Comparison of ENCODE assay signal across 1 cellular context in genomic region chr17:75456417-75457046, GRCh38.
A peak's percentile ranks its signal among the peaks of the same experiment; 100 is the strongest.
TF ChIP-seq lines count a peak whose summit lies in the region.

TSS of gene TMEM94 (plus strand) at chr17:75456635. CDS start at chr17:75471906, 15,271 bp downstream.

TF ChIP-seq in HepG2, 621 proteins besides CTCF, POLR2A, EP300 and RAD21 (continued from another document):
- TF ChIP-seq, protein P1, sequence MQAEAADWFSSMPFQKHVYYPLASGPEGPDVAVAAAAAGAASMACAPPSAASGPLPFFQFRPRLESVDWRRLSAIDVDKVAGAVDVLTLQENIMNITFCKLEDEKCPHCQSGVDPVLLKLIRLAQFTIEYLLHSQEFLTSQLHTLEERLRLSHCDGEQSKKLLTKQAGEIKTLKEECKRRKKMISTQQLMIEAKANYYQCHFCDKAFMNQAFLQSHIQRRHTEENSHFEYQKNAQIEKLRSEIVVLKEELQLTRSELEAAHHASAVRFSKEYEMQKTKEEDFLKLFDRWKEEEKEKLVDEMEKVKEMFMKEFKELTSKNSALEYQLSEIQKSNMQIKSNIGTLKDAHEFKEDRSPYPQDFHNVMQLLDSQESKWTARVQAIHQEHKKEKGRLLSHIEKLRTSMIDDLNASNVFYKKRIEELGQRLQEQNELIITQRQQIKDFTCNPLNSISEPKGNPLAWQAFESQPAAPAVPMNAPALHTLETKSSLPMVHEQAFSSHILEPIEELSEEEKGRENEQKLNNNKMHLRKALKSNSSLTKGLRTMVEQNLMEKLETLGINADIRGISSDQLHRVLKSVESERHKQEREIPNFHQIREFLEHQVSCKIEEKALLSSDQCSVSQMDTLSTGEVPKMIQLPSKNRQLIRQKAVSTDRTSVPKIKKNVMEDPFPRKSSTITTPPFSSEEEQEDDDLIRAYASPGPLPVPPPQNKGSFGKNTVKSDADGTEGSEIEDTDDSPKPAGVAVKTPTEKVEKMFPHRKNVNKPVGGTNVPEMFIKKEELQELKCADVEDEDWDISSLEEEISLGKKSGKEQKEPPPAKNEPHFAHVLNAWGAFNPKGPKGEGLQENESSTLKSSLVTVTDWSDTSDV (CRISPR knock-in tag; IDR thresholded peaks at IDR 0.05) = no peak
- TF ChIP-seq RELA (CRISPR knock-in tag; IDR thresholded peaks at IDR 0.05) (no peak), CENPX (CRISPR knock-in tag; IDR thresholded peaks at IDR 0.05) (no peak), KDM3A (CRISPR knock-in tag; IDR thresholded peaks at IDR 0.05; ENCODE audit: low read depth) (peak; percentile 69), SRY (CRISPR knock-in tag; IDR thresholded peaks at IDR 0.05) (no peak; the same call in 1 of the 2 replicates), ZNF343 (CRISPR knock-in tag; IDR thresholded peaks at IDR 0.05) (peak; percentile 82), ZNF30 (CRISPR knock-in tag; IDR thresholded peaks at IDR 0.05) (no peak), MIXL1 (CRISPR knock-in tag; IDR thresholded peaks at IDR 0.05) (peak; percentile 64; the same call in 1 of the 2 replicates), MEIS2 (CRISPR knock-in tag; IDR thresholded peaks at IDR 0.05) (peak; percentile 78; the same call in 1 of the 2 replicates), JUNB (CRISPR knock-in tag; IDR thresholded peaks at IDR 0.05; ENCODE audit: borderline replicate concordance) (no peak), MXD1 (CRISPR knock-in tag; IDR thresholded peaks at IDR 0.05) (peak; percentile 55; the same call in 1 of the 2 replicates), ZNF160 (CRISPR knock-in tag; IDR thresholded peaks at IDR 0.05) (no peak; the same call in 1 of the 2 replicates), NPAS2 (CRISPR knock-in tag; IDR thresholded peaks at IDR 0.05; ENCODE audit: borderline replicate concordance) (no peak; the same call in 1 of the 2 replicates), KAT2B (IDR thresholded peaks at IDR 0.05; ENCODE audit: borderline replicate concordance, low read depth, low read length) (no peak), PHF5A (CRISPR knock-in tag; IDR thresholded peaks at IDR 0.05; ENCODE audit: low read depth, unreplicated experiment) (peak; percentile 60), RFX5 (IDR thresholded peaks at IDR 0.05; ENCODE audit: low read depth, low read length) (no peak; the same call in 1 of the 2 replicates), ZBTB8A (CRISPR knock-in tag; IDR thresholded peaks at IDR 0.05; ENCODE audit: borderline replicate concordance, low read depth) (peak; percentile 59; the same call in 1 of the 2 replicates), ZNF775 (CRISPR knock-in tag; IDR thresholded peaks at IDR 0.05; ENCODE audit: borderline replicate concordance) (peak; percentile 48; the same call in 1 of the 2 replicates), RFX1 (IDR thresholded peaks at IDR 0.05) (no peak), HNF1B (CRISPR knock-in tag; IDR thresholded peaks at IDR 0.05) (peak; percentile 89; the same call in 1 of the 2 replicates), DMAP1 (CRISPR knock-in tag; IDR thresholded peaks at IDR 0.05) (0 out of 2 replicates have a peak, but pooled peaks have one; percentile 40), KLF15 (CRISPR knock-in tag; IDR thresholded peaks at IDR 0.05; ENCODE audit: borderline replicate concordance) (peak; percentile 80; the same call in 1 of the 2 replicates), GPN1 (CRISPR knock-in tag; IDR thresholded peaks at IDR 0.05; ENCODE audit: borderline replicate concordance) (no peak), ZNF766 (CRISPR knock-in tag; IDR thresholded peaks at IDR 0.05; ENCODE audit: borderline replicate concordance) (no peak)
- TF ChIP-seq, protein P2, sequence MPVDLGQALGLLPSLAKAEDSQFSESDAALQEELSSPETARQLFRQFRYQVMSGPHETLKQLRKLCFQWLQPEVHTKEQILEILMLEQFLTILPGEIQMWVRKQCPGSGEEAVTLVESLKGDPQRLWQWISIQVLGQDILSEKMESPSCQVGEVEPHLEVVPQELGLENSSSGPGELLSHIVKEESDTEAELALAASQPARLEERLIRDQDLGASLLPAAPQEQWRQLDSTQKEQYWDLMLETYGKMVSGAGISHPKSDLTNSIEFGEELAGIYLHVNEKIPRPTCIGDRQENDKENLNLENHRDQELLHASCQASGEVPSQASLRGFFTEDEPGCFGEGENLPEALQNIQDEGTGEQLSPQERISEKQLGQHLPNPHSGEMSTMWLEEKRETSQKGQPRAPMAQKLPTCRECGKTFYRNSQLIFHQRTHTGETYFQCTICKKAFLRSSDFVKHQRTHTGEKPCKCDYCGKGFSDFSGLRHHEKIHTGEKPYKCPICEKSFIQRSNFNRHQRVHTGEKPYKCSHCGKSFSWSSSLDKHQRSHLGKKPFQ (CRISPR knock-in tag; IDR thresholded peaks at IDR 0.05; ENCODE audit: insufficient replicate concordance) = peak; percentile 77
- TF ChIP-seq, protein P3, sequence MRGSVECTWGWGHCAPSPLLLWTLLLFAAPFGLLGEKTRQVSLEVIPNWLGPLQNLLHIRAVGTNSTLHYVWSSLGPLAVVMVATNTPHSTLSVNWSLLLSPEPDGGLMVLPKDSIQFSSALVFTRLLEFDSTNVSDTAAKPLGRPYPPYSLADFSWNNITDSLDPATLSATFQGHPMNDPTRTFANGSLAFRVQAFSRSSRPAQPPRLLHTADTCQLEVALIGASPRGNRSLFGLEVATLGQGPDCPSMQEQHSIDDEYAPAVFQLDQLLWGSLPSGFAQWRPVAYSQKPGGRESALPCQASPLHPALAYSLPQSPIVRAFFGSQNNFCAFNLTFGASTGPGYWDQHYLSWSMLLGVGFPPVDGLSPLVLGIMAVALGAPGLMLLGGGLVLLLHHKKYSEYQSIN (CRISPR knock-in tag; IDR thresholded peaks at IDR 0.05; ENCODE audit: borderline replicate concordance) = no peak
- TF ChIP-seq, protein P4, sequence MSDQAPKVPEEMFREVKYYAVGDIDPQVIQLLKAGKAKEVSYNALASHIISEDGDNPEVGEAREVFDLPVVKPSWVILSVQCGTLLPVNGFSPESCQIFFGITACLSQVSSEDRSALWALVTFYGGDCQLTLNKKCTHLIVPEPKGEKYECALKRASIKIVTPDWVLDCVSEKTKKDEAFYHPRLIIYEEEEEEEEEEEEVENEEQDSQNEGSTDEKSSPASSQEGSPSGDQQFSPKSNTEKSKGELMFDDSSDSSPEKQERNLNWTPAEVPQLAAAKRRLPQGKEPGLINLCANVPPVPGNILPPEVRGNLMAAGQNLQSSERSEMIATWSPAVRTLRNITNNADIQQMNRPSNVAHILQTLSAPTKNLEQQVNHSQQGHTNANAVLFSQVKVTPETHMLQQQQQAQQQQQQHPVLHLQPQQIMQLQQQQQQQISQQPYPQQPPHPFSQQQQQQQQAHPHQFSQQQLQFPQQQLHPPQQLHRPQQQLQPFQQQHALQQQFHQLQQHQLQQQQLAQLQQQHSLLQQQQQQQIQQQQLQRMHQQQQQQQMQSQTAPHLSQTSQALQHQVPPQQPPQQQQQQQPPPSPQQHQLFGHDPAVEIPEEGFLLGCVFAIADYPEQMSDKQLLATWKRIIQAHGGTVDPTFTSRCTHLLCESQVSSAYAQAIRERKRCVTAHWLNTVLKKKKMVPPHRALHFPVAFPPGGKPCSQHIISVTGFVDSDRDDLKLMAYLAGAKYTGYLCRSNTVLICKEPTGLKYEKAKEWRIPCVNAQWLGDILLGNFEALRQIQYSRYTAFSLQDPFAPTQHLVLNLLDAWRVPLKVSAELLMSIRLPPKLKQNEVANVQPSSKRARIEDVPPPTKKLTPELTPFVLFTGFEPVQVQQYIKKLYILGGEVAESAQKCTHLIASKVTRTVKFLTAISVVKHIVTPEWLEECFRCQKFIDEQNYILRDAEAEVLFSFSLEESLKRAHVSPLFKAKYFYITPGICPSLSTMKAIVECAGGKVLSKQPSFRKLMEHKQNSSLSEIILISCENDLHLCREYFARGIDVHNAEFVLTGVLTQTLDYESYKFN (CRISPR knock-in tag; conservative IDR thresholded peaks at IDR 0.05) = peak; percentile 38; the same call in 1 of the 2 replicates
- TF ChIP-seq, protein P5, sequence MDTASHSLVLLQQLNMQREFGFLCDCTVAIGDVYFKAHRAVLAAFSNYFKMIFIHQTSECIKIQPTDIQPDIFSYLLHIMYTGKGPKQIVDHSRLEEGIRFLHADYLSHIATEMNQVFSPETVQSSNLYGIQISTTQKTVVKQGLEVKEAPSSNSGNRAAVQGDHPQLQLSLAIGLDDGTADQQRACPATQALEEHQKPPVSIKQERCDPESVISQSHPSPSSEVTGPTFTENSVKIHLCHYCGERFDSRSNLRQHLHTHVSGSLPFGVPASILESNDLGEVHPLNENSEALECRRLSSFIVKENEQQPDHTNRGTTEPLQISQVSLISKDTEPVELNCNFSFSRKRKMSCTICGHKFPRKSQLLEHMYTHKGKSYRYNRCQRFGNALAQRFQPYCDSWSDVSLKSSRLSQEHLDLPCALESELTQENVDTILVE (CRISPR knock-in tag; IDR thresholded peaks at IDR 0.05) = no peak; the same call in 1 of the 2 replicates
